In genomic region chr2:175039031-175039430, GRCh38 we compare ENCODE assay signal across 6 cellular contexts.
"Had no signal": no experiment of that assay in that cellular context is flagged by ENCODE, and none has a peak within 500 bp of the region (broad histone marks: within the 10 kb centered on the region; RNA-seq: fewer than 3 reads in every experiment).

No MANE protein-coding gene starts in this region.

- H3K27ac ChIP-seq: HL-60 had no signal

- DNase-seq: H9, HCEC 1CT, IMR-90 had no signal

- H3K4me2 ChIP-seq: GM23338 had no signal

- ATAC-seq: GM23338, K562 had no signal

- H2AFZ ChIP-seq: GM23338 had no signal

- H3K4me3 ChIP-seq: GM23338, K562 had no signal
